27 cellular contexts compared by ENCODE assay signal in genomic region chr14:75213172-75213571, GRCh38. TPM values are rescaled to one million over a fixed set of nuclear protein-coding genes. Genes with fewer than 3 reads are reported as not detected.
DNase-seq lines count a peak whose midpoint lies in the region; TF ChIP-seq lines count a peak whose summit lies in the region.
"Had no signal": no experiment of that assay in that cellular context is flagged by ENCODE, and none has a peak within 500 bp of the region (broad histone marks: within the 10 kb centered on the region; RNA-seq: fewer than 3 reads in every experiment).

No MANE protein-coding gene starts in this region.

- no peaks in the 10 kb centered on the region for H3K36me3 ChIP-seq in BLaER1 treated with 17β-estradiol and CSF1 and Interleukin-3, amounts not matched to agents 10 nM and 100 nM
- no peaks in the 10 kb centered on the region for H3K36me3 ChIP-seq in OCI-LY7 (ENCODE audit: insufficient read depth, low read length)
- H3K36me3 ChIP-seq: MG63, prostate gland, stomach, vagina had no signal

- peak; percentile 58 for DNase-seq in HCEC 1CT
- no peak for DNase-seq in OCI-LY7 (ENCODE audit: low spot score)
- DNase-seq in dermis blood vessel endothelial cell: peak; percentile 36
- DNase-seq in AG08395 (ENCODE audit: low spot score): no peak
- DNase-seq in activated T-cell treated with anti-CD3 and anti-CD28 coated beads, Interleukin-2, amount 50 U/mL, for 1 hour: no peak
- no peak for DNase-seq in activated CD4-positive, alpha-beta memory T cell treated with anti-CD3 and anti-CD28 coated beads, Interleukin-2, amount 10 ng/mL, durations not matched to agents 7 days and 5 days
- DNase-seq in activated CD4-positive, alpha-beta T cell treated with anti-CD3 and anti-CD28 coated beads, Interleukin-2, amount 50 U/mL, for 1 hour: no peak
- DNase-seq: activated CD4-positive, alpha-beta T cell treated with anti-CD3 and anti-CD28 coated beads for 36 hours; activated CD8-positive, alpha-beta memory T cell treated with anti-CD3 and anti-CD28 coated beads for 24 hours; activated effector memory CD4-positive, alpha-beta T cell treated with Interleukin-2 at 50 U/mL for 16 hours; activated T-cell treated with anti-CD3 and anti-CD28 coated beads for 4 hours; CD4-positive, CD25-positive, alpha-beta regulatory T cell; endodermal cell; MG63; NCI-H1436; NCI-H2081; NCI-H226; NCI-H69; Right ventricle myocardium superior; stimulated activated CD4-positive, alpha-beta T cell treated with anti-CD3 and anti-CD28 coated beads, Interleukin-4, amount 100 ng/mL, for 1 hour; stomach had no signal

- peaks cover 19% of the 10 kb centered on the region for H3K4me1 Mint-ChIP-seq in activated CD4-positive, alpha-beta memory T cell treated with anti-CD3 and anti-CD28 coated beads, Interleukin-2, amount 10 ng/mL, durations not matched to agents 7 days and 5 days
- H3K4me1 Mint-ChIP-seq: endodermal cell had no signal

- peak overlapping the region in 7 of 11 experiments; percentile 10 to 55 (median 33); a peak in 13 of 22 replicates for H3K4me2 ChIP-seq in BLaER1 treated with 17β-estradiol and CSF1 and Interleukin-3, amounts not matched to agents 10 nM and 100 nM
- no peak overlapping the region for H3K4me2 ChIP-seq in OCI-LY7 (ENCODE audit: low read length)

- no peak overlapping the region for H3K9ac ChIP-seq in BLaER1 treated with 17β-estradiol and CSF1 and Interleukin-3, amounts not matched to agents 10 nM and 100 nM

- CTCF ChIA-PET in OCI-LY7 (lab: Charles Lee; ENCODE audit: unreplicated experiment): no interaction called here
- CTCF ChIA-PET in activated CD4-positive, alpha-beta memory T cell treated with anti-CD3 and anti-CD28 coated beads, Interleukin-2, amount 10 ng/mL, durations not matched to agents 7 days and 5 days (lab: Charles Lee): no interaction called here

- no peaks in the 10 kb centered on the region for H3K36me3 Mint-ChIP-seq in activated CD4-positive, alpha-beta memory T cell treated with anti-CD3 and anti-CD28 coated beads, Interleukin-2, amount 10 ng/mL, durations not matched to agents 7 days and 5 days (ENCODE audit: low read depth)
- H3K36me3 Mint-ChIP-seq: activated naive CD4-positive, alpha-beta T cell treated with anti-CD3 and anti-CD28 coated beads, Interleukin-2, amount 50 U/mL, for 72 hours had no signal

- no peaks in the 10 kb centered on the region for H3K9me2 ChIP-seq in OCI-LY7 (ENCODE audit: insufficient read depth, low read length)

- peak overlapping the region; percentile 39; the same call in 1 of the 2 replicates for H2AFZ ChIP-seq in OCI-LY7 (ENCODE audit: low read length)

- no peak overlapping the region for H3K4me3 ChIP-seq in BLaER1 treated with 17β-estradiol and CSF1 and Interleukin-3, amounts not matched to agents 10 nM and 100 nM
- H3K4me3 ChIP-seq in OCI-LY7 (ENCODE audit: low read depth, low read length, poor library complexity, severe bottlenecking): no peak overlapping the region
- H3K4me3 ChIP-seq: MG63, prostate gland, stomach, vagina had no signal

- H3K4me3 Mint-ChIP-seq in activated CD4-positive, alpha-beta memory T cell treated with anti-CD3 and anti-CD28 coated beads, Interleukin-2, amount 10 ng/mL, durations not matched to agents 7 days and 5 days: no peak overlapping the region
- H3K4me3 Mint-ChIP-seq: activated CD4-positive, alpha-beta T cell treated with anti-CD3 and anti-CD28 coated beads for 36 hours; CD4-positive, CD25-positive, alpha-beta regulatory T cell; endodermal cell; T-helper 2 cell treated with Interferon-gamma antibody and Interleukin-4, amounts not matched to agents 5 μg/mL and 100 μg/mL, for 36 hours had no signal

- H3K27me3 ChIP-seq in BLaER1 treated with 17β-estradiol and CSF1 and Interleukin-3, amounts not matched to agents 10 nM and 100 nM: no peaks in the 10 kb centered on the region
- H3K27me3 ChIP-seq: MG63, stomach, vagina had no signal

- H3K27me3 Mint-ChIP-seq in activated CD4-positive, alpha-beta memory T cell treated with anti-CD3 and anti-CD28 coated beads, Interleukin-2, amount 10 ng/mL, durations not matched to agents 7 days and 5 days: peaks cover 21% of the 10 kb centered on the region
- H3K27me3 Mint-ChIP-seq: activated CD4-positive, alpha-beta T cell treated with anti-CD3 and anti-CD28 coated beads for 36 hours had no signal

- no peaks in the 10 kb centered on the region for H3K79me2 ChIP-seq in OCI-LY7 (ENCODE audit: insufficient read depth, low read depth, low read length)

- no peak overlapping the region for H3K27ac Mint-ChIP-seq in activated CD4-positive, alpha-beta memory T cell treated with anti-CD3 and anti-CD28 coated beads, Interleukin-2, amount 10 ng/mL, durations not matched to agents 7 days and 5 days
- H3K27ac Mint-ChIP-seq: activated CD4-positive, alpha-beta T cell treated with anti-CD3 and anti-CD28 coated beads for 36 hours; activated naive CD4-positive, alpha-beta T cell treated with anti-CD3 and anti-CD28 coated beads, Interleukin-2, amount 50 U/mL, for 72 hours; CD4-positive, CD25-positive, alpha-beta regulatory T cell; endodermal cell; T-helper 2 cell treated with Interferon-gamma antibody and Interleukin-4, amounts not matched to agents 5 μg/mL and 100 μg/mL, for 36 hours had no signal

- H3K27ac ChIP-seq in BLaER1 treated with 17β-estradiol and CSF1 and Interleukin-3, amounts not matched to agents 10 nM and 100 nM: no peak overlapping the region
- H3K27ac ChIP-seq in OCI-LY7 (ENCODE audit: low read depth, low read length, poor library complexity, severe bottlenecking): no peak overlapping the region
- H3K27ac ChIP-seq: prostate gland, stomach, vagina, VCaP had no signal

- H3K9me3 ChIP-seq in BLaER1 treated with 17β-estradiol and CSF1 and Interleukin-3, amounts not matched to agents 10 nM and 100 nM (replicated peaks in 1 of 11): no peaks in the 10 kb centered on the region
- no peaks in the 10 kb centered on the region for H3K9me3 ChIP-seq in OCI-LY7 (ENCODE audit: low read length)
- H3K9me3 ChIP-seq: MG63, prostate gland, stomach, vagina had no signal

- H4K20me1 ChIP-seq in BLaER1 treated with 17β-estradiol and CSF1 and Interleukin-3, amounts not matched to agents 10 nM and 100 nM: no peaks in the 10 kb centered on the region
- H4K20me1 ChIP-seq in OCI-LY7 (ENCODE audit: insufficient read depth, low read length): no peaks in the 10 kb centered on the region

- no TSS peak for BruUV-seq in OCI-LY7 (replicated peaks; lab: Mats Ljungman, UMichigan)

- peaks cover 9 to 46% (median 26%) of the 10 kb centered on the region in 10 experiments for H3K4me1 ChIP-seq in BLaER1 treated with 17β-estradiol and CSF1 and Interleukin-3, amounts not matched to agents 10 nM and 100 nM
- H3K4me1 ChIP-seq in OCI-LY7 (ENCODE audit: insufficient read depth, low read length, poor library complexity, severe bottlenecking): peaks cover 11% of the 10 kb centered on the region
- H3K4me1 ChIP-seq: prostate gland, stomach, vagina had no signal

- TF ChIP-seq CTCF in OCI-LY7 (conservative IDR thresholded peaks at IDR 0.05; ENCODE audit: low read length): no peak

- POLR2A ChIA-PET in OCI-LY7 (lab: Charles Lee): interaction anchor here (0.9 kb wide), 1 partner anchor 27 kb away, joined by 3 read pairs; no protein-coding TSS in a partner anchor
- POLR2A ChIA-PET in activated CD4-positive, alpha-beta memory T cell treated with anti-CD3 and anti-CD28 coated beads, Interleukin-2, amount 10 ng/mL, durations not matched to agents 7 days and 5 days (lab: Charles Lee): no interaction called here

- intact Hi-C loops in OCI-LY7 (cut with micrococcal nuclease; ENCODE audit: unreplicated experiment): no loop called here

- no peaks in the 10 kb centered on the region for H3K9me3 Mint-ChIP-seq in activated CD4-positive, alpha-beta memory T cell treated with anti-CD3 and anti-CD28 coated beads, Interleukin-2, amount 10 ng/mL, durations not matched to agents 7 days and 5 days
- H3K9me3 Mint-ChIP-seq: endodermal cell; T-helper 2 cell treated with Interferon-gamma antibody and Interleukin-4, amounts not matched to agents 5 μg/mL and 100 μg/mL, for 36 hours had no signal

RNA-seq across cellular contexts. Expression of gene TMED10, which starts 36.8 kb away (rescaled TPM):
- total RNA-seq in OCI-LY7 (2014; rRNA removed; shearing (Covaris generic)): 63.1 and 129 TPM in 2 replicates
- total RNA-seq in OCI-LY7 (2022): 221 and 232 TPM in 2 replicates
- 271 and 313 TPM in 2 replicates for total RNA-seq in dermis blood vessel endothelial cell
- 100 to 1,000 TPM; 207 to 224 TPM for total RNA-seq in activated CD4-positive, alpha-beta memory T cell treated with anti-CD3 and anti-CD28 coated beads, Interleukin-2, amount 10 ng/mL, durations not matched to agents 7 days and 5 days

Comparison
In these comparisons a context has a peak if more than half of its experiments do, and no peak if none do; other contexts are left out.
1. DNase-seq: peak in HCEC 1CT (single experiment) and dermis blood vessel endothelial cell (single experiment); none in OCI-LY7 (single experiment), AG08395 (single experiment), activated T-cell treated with anti-CD3 and anti-CD28 coated beads, Interleukin-2, amount 50 U/mL, for 1 hour (single experiment), activated CD4-positive, alpha-beta memory T cell treated with anti-CD3 and anti-CD28 coated beads, Interleukin-2, amount 10 ng/mL, durations not matched to agents 7 days and 5 days (single experiment) and activated CD4-positive, alpha-beta T cell treated with anti-CD3 and anti-CD28 coated beads, Interleukin-2, amount 50 U/mL, for 1 hour (single experiment).